ENCODE assay signal across 8 cellular contexts in the genomic region with DNA sequence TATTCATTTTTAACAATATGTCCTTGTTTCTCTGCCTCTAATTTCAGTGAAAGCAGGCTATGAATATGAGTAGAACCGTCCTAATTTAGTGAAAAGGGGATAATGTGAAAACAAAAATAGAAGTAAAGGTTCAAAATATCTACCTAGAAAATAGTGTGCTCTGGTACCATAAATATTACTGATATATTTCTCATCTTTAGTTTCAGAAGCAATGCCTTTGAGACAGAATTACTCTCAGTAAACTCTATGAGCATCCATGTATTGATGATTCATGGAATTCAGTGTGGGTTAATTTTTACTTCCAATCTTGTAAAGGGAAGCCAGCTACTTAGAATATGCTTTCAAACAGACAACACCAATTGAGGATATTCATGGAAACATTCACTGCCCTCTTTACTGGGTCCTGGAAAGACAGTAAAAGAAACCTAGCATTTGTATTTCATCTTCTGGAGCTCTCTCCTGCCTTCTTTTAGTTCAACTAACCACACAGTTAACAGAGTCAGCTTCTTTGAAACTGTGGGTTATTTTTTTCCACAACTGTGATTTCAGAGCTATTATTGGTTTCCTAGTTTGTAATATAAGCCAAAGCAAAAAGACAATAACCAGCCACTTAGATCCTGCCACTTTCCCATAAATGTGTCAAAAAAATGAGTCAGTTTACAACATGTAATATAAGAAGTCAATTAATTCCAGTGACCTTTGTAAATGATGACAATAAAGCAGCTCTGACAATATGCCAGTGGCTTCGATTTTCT. TPM values are rescaled to one million over a fixed set of nuclear protein-coding genes. Genes with fewer than 3 reads are reported as not detected.
A peak's percentile ranks its signal among the peaks of the same experiment; 100 is the strongest.
DNase-seq lines count a peak whose midpoint lies in the region; ATAC-seq and TF ChIP-seq lines count a peak whose summit lies in the region.

No MANE protein-coding gene starts in this region.

- in situ Hi-C loops in gastrocnemius medialis (cut with MboI; ENCODE audit: low sequenced_read_pairs in 4 of 4): loop anchor here in 3 of 4 donors (5.0 to 25.0 kb wide), 3 partner anchors 392 to 645 kb away; no protein-coding TSS in a partner anchor

- H3K9me3 ChIP-seq in gastrocnemius medialis: no peaks in the 10 kb centered on the region
- H3K9me3 ChIP-seq in Peyer's patch: no peaks in the 10 kb centered on the region

- H3K27me3 Mint-ChIP-seq in activated T-helper 17 cell treated with anti-CD3 and anti-CD28 coated beads, Interleukin-2, amount 50 U/mL, for 72 hours: no peaks in the 10 kb centered on the region

- peaks cover 6% of the 10 kb centered on the region for H3K36me3 Mint-ChIP-seq in activated T-helper 17 cell treated with anti-CD3 and anti-CD28 coated beads, Interleukin-2, amount 50 U/mL, for 72 hours (ENCODE audit: low read depth)

- H3K27ac Mint-ChIP-seq in activated T-helper 17 cell treated with anti-CD3 and anti-CD28 coated beads, Interleukin-2, amount 50 U/mL, for 72 hours: peak overlapping the region; percentile 84

- H3K9me3 Mint-ChIP-seq in activated T-helper 17 cell treated with anti-CD3 and anti-CD28 coated beads, Interleukin-2, amount 50 U/mL, for 72 hours: no peaks in the 10 kb centered on the region

- DNase-seq in DMS79 treated with DMSO at 0.1 percent for 48 hours (lab: John Stamatoyannopoulos, UW): peak; percentile 66
- no peak for DNase-seq in DMS79 (lab: John Stamatoyannopoulos, UW)
- DNase-seq in gastrocnemius medialis: no peak
- DNase-seq in left lobe of liver (ENCODE audit: low spot score): no peak
- DNase-seq in Peyer's patch: no peak

- H3K27ac ChIP-seq in gastrocnemius medialis: no peak overlapping the region
- peak overlapping the region in 1 of 4 donors; percentile 22 for H3K27ac ChIP-seq in Peyer's patch

- TF ChIP-seq CTCF in gastrocnemius medialis (IDR thresholded peaks at IDR 0.05 in 4 of 5, conservative IDR thresholded peaks at IDR 0.05 in 1 of 5) (no peak), Peyer's patch (IDR thresholded peaks at IDR 0.05) (no peak)

- peak overlapping the region; percentile 73 for H3K4me3 Mint-ChIP-seq in activated T-helper 17 cell treated with anti-CD3 and anti-CD28 coated beads, Interleukin-2, amount 50 U/mL, for 72 hours

- H3K4me3 ChIP-seq in gastrocnemius medialis (peak overlapping the region; percentile 0 to 50 (median 6)), Peyer's patch (peak overlapping the region in 1 of 4 donors; percentile 12)

- intact Hi-C loops in gastrocnemius medialis (cut with DNase I; ENCODE audit: low total_unique reads): loop anchor here (5.0 kb wide), 1 partner anchor 470 kb away; a partner anchor contains a TSS

- H3K27me3 ChIP-seq in gastrocnemius medialis (no peaks in the 10 kb centered on the region), Peyer's patch (no peaks in the 10 kb centered on the region)

- H3K4me1 Mint-ChIP-seq in activated T-helper 17 cell treated with anti-CD3 and anti-CD28 coated beads, Interleukin-2, amount 50 U/mL, for 72 hours: peaks cover 21% of the 10 kb centered on the region

- no peaks in the 10 kb centered on the region for H3K36me3 ChIP-seq in gastrocnemius medialis
- no peaks in the 10 kb centered on the region for H3K36me3 ChIP-seq in Peyer's patch

- H3K4me1 ChIP-seq in gastrocnemius medialis: peaks cover 16 to 37% of the 10 kb centered on the region in 2 donors
- no peaks in the 10 kb centered on the region for H3K4me1 ChIP-seq in Peyer's patch

- ATAC-seq in HG03060 (IDR thresholded peaks at IDR 0.05; ENCODE audit: low read depth, unreplicated experiment): peak; percentile 40
- ATAC-seq in activated T-helper 17 cell treated with anti-CD3 and anti-CD28 coated beads, Interleukin-2, amount 50 U/mL, for 72 hours (replicated peaks): peak; percentile 75
- no peak for ATAC-seq in gastrocnemius medialis
- no peak for ATAC-seq in left lobe of liver
- ATAC-seq in GM21447 (IDR thresholded peaks at IDR 0.05; ENCODE audit: unreplicated experiment): no peak

- TF ChIP-seq POLR2A in gastrocnemius medialis (IDR thresholded peaks at IDR 0.05) (no peak), Peyer's patch (IDR thresholded peaks at IDR 0.05) (no peak)

RNA-seq across cellular contexts. Expression of a gene that starts 1.7 kb away (rescaled TPM):
- 10 to 100 TPM in 1 of 2 donors, 1 to 10 TPM in 1; 9.6 to 30.4 TPM for total RNA-seq in activated T-helper 17 cell treated with anti-CD3 and anti-CD28 coated beads, Interleukin-2, amount 50 U/mL, for 72 hours
- total RNA-seq in gastrocnemius medialis (10 to 100 TPM in 1 of 4 donors, 1 to 10 TPM in 2, under 1 TPM in 1; 0.42 to 11.7 (median 6.9) TPM), left lobe of liver (0.48 TPM), Peyer's patch (under 1 TPM in 2 of 4 donors, not detected in 2; 0.40 to 0.53 TPM)

Comparison
In these comparisons a context has a peak if more than half of its experiments do, and no peak if none do; other contexts are left out.
1. ATAC-seq: peak in HG03060 (single experiment) and activated T-helper 17 cell treated with anti-CD3 and anti-CD28 coated beads, Interleukin-2, amount 50 U/mL, for 72 hours (single experiment); none in gastrocnemius medialis (0 of 2), left lobe of liver (single experiment) and GM21447 (single experiment).